ENCODE assay signal across 15 cellular contexts in genomic region chr5:42566658-42567313, GRCh38.
DNase-seq lines count a peak whose midpoint lies in the region; ATAC-seq, FAIRE-seq and TF ChIP-seq lines count a peak whose summit lies in the region.
"Had no signal": no experiment of that assay in that cellular context is flagged by ENCODE, and none has a peak within 500 bp of the region (broad histone marks: within the 10 kb centered on the region; RNA-seq: fewer than 3 reads in every experiment).

No MANE protein-coding gene starts in this region.

- H3K27ac ChIP-seq in liver (ENCODE audit: low read depth in 1 of 2, low read length in 2 of 2), result peak overlapping the region; percentile 26 to 43
- no peak overlapping the region for H3K27ac ChIP-seq in HepG2 (ENCODE audit: extremely low read length, insufficient read depth, low read length)
- peak overlapping the region in 9 of 10 donors; percentile 35 to 73 (median 55) for H3K27ac ChIP-seq in heart right ventricle
- H3K27ac ChIP-seq in psoas muscle, result peak overlapping the region; percentile 76

- H3K4me1 Mint-ChIP-seq in activated naive CD8-positive, alpha-beta T cell treated with anti-CD3 and anti-CD28 coated beads, Interleukin-2, amount 50 U/mL, for 24 hours, result no peaks in the 10 kb centered on the region

- H3K4me3 Mint-ChIP-seq in activated naive CD8-positive, alpha-beta T cell treated with anti-CD3 and anti-CD28 coated beads, Interleukin-2, amount 50 U/mL, for 24 hours, result no peak overlapping the region
- H3K4me3 Mint-ChIP-seq: activated T-cell treated with anti-CD3 and anti-CD28 coated beads, Interleukin-2, amount 50 U/mL, for 4 hours had no signal

- no peak for TF ChIP-seq CTCF in liver (IDR thresholded peaks at IDR 0.05; ENCODE audit: low read depth, low read length, missing input control)
- no peak for TF ChIP-seq CTCF in HepG2 (CRISPR knock-in tag; IDR thresholded peaks at IDR 0.05)
- TF ChIP-seq CTCF in heart right ventricle (IDR thresholded peaks at IDR 0.05), result no peak
- no peak for TF ChIP-seq CTCF in psoas muscle (IDR thresholded peaks at IDR 0.05)

- POLR2A ChIA-PET in HepG2 (lab: Yijun Ruan, JAX), result no interaction called here

- TF ChIP-seq EP300 in HepG2 (IDR thresholded peaks at IDR 0.05; ENCODE audit: low read depth in 2 of 2, low read length in 2 of 2), result no peak
- no peak for TF ChIP-seq EP300 in HepG2 (CRISPR knock-in tag; IDR thresholded peaks at IDR 0.05; ENCODE audit: borderline replicate concordance)

- H3K4me3 ChIP-seq in liver (ENCODE audit: low read depth in 1 of 3, low read length in 3 of 3), result no peak overlapping the region
- no peak overlapping the region for H3K4me3 ChIP-seq in HepG2 (replicated peaks in 1 of 3; ENCODE audit: insufficient read depth in 1 of 3, low read depth in 2 of 3, low read length in 3 of 3)
- peak overlapping the region in 5 of 10 donors; percentile 3 to 17 (median 8) for H3K4me3 ChIP-seq in heart right ventricle
- H3K4me3 ChIP-seq in psoas muscle, result peak overlapping the region; percentile 32

- WGBS in liver, result 30% methylated on average over 5 of the region's 5 CpGs
- under 1% methylated on average over 5 of the region's 5 CpGs for WGBS in HepG2 (ENCODE audit: low lambda C conversion rate)
- 24 to 35% methylated on average over 5 of the region's 5 CpGs for WGBS in heart right ventricle, 2 donors
- 17 to 25% (median 20%) methylated on average over 5 of the region's 5 CpGs for WGBS in psoas muscle, 3 donors

- H3K4me1 ChIP-seq in liver (ENCODE audit: control insufficient read depth in 4 of 4, insufficient read depth in 4 of 4, low read length in 3 of 4) (peaks cover 11 to 83% (median 78%) of the 10 kb centered on the region in 4 donors), HepG2 (ENCODE audit: insufficient read depth, low read length) (no peaks in the 10 kb centered on the region), heart right ventricle (peaks cover 0 to 59% (median 26%) of the 10 kb centered on the region in 9 donors), psoas muscle (peaks cover 54% of the 10 kb centered on the region)

- no TSS peak for BruUV-seq in HepG2 (replicated peaks; lab: Mats Ljungman, UMichigan)

- no peak for DNase-seq in HepG2 (ENCODE audit: low spot score)
- DNase-seq in heart right ventricle, result peak in 1 of 2 donors; percentile 42
- no peak for DNase-seq in psoas muscle
- no peak for DNase-seq in NOMO-1 treated with dmso at 0.1 percent for 144 hours (lab: John Stamatoyannopoulos, UW; ENCODE audit: unreplicated experiment)
- no peak for DNase-seq in activated CD4-positive, CD25-positive, alpha-beta regulatory T cell (lab: John Stamatoyannopoulos, UW)
- no peak for DNase-seq in activated naive CD8-positive, alpha-beta T cell treated with anti-CD3 and anti-CD28 coated beads, Interleukin-2, amount 50 U/mL, for 24 hours
- DNase-seq: activated CD4-positive, alpha-beta T cell treated with anti-CD3 and anti-CD28 coated beads for 48 hours; activated T-cell treated with anti-CD3 and anti-CD28 coated beads, Interleukin-2, amount 50 U/mL, for 4 hours; Calu3; NCI-H2029; NCI-H69; stimulated activated CD4-positive, alpha-beta T cell treated with anti-CD3 and anti-CD28 coated beads, Interleukin-4, amount 100 ng/mL, for 24 hours had no signal

- no peaks in the 10 kb centered on the region for H4K20me1 ChIP-seq in HepG2 (ENCODE audit: insufficient read depth, low read length)

- no peak overlapping the region for H3K27ac Mint-ChIP-seq in activated naive CD8-positive, alpha-beta T cell treated with anti-CD3 and anti-CD28 coated beads, Interleukin-2, amount 50 U/mL, for 24 hours

- CTCF ChIA-PET in HepG2 (lab: Yijun Ruan, JAX; ENCODE audit: low intra/inter-chr PET ratio, low total read pairs), result no interaction called here

- FAIRE-seq in HepG2 (lab: Jason Lieb, UNC), result no peak
- FAIRE-seq: islet of Langerhans had no signal

- TF ChIP-seq RAD21 in liver (IDR thresholded peaks at IDR 0.05) (peak; percentile 29 to 46), HepG2 (CRISPR knock-in tag; IDR thresholded peaks at IDR 0.05) (no peak)

- H3K9me3 ChIP-seq in liver (ENCODE audit: control insufficient read depth in 4 of 4, low read length in 3 of 4) (no peaks in the 10 kb centered on the region), HepG2 (ENCODE audit: low read length) (no peaks in the 10 kb centered on the region), heart right ventricle (no peaks in the 10 kb centered on the region), psoas muscle (no peaks in the 10 kb centered on the region)

- peaks cover 0 to 6% (median 1%) of the 10 kb centered on the region in 4 donors for H3K36me3 ChIP-seq in liver (ENCODE audit: control insufficient read depth in 4 of 4, insufficient read depth in 3 of 4, low read depth in 1 of 4, low read length in 3 of 4)
- no peaks in the 10 kb centered on the region for H3K36me3 ChIP-seq in HepG2 (replicated peaks in 1 of 2; ENCODE audit: control insufficient read depth in 1 of 2, insufficient read depth in 2 of 2, low read length in 2 of 2)
- H3K36me3 ChIP-seq in heart right ventricle, result no peaks in the 10 kb centered on the region
- H3K36me3 ChIP-seq in psoas muscle (ENCODE audit: insufficient read depth in 1 of 2, low read depth in 1 of 2), result no peaks in the 10 kb centered on the region

- H3K4me2 ChIP-seq in HepG2 (ENCODE audit: low read depth, low read length), result no peak overlapping the region

- ATAC-seq in HepG2, result no peak
- peak; percentile 29 to 83 (median 66) for ATAC-seq in heart right ventricle
- peak; percentile 44 to 83 (median 68) for ATAC-seq in psoas muscle
- ATAC-seq in HG03039 (IDR thresholded peaks at IDR 0.05; ENCODE audit: unreplicated experiment), result no peak
- ATAC-seq in activated naive CD8-positive, alpha-beta T cell treated with anti-CD3 and anti-CD28 coated beads, Interleukin-2, amount 50 U/mL, for 24 hours, result no peak
- ATAC-seq: activated T-cell treated with anti-CD3 and anti-CD28 coated beads, Interleukin-2, amount 50 U/mL, for 4 hours had no signal

- H3K27me3 Mint-ChIP-seq in activated naive CD8-positive, alpha-beta T cell treated with anti-CD3 and anti-CD28 coated beads, Interleukin-2, amount 50 U/mL, for 24 hours, result peaks cover 7% of the 10 kb centered on the region

- intact Hi-C loops in HepG2 (cut with micrococcal nuclease; ENCODE audit: unreplicated experiment), result no loop called here
- intact Hi-C loops in heart right ventricle (cut with DNase I), result no loop called here
- intact Hi-C loops in psoas muscle (cut with DNase I), result no loop called here

- no peak overlapping the region for H2AFZ ChIP-seq in HepG2 (ENCODE audit: low read length)

- no peaks in the 10 kb centered on the region for H3K9me3 Mint-ChIP-seq in activated naive CD8-positive, alpha-beta T cell treated with anti-CD3 and anti-CD28 coated beads, Interleukin-2, amount 50 U/mL, for 24 hours
- H3K9me3 Mint-ChIP-seq: activated T-cell treated with anti-CD3 and anti-CD28 coated beads, Interleukin-2, amount 50 U/mL, for 4 hours had no signal

- in situ Hi-C loops in HepG2 (cut with HindIII; ENCODE audit: extremely low pct_ligation_motif_present, low pct_unique_long_range_greater_than_20kb), result no loop called here

- H3K79me2 ChIP-seq in HepG2 (ENCODE audit: insufficient read depth, low read length), result no peaks in the 10 kb centered on the region

- H3K27me3 ChIP-seq in liver (ENCODE audit: control insufficient read depth in 4 of 4, insufficient read depth in 4 of 4, low read length in 3 of 4), result no peaks in the 10 kb centered on the region
- H3K27me3 ChIP-seq in HepG2 (ENCODE audit: control insufficient read depth in 1 of 2, insufficient read depth in 2 of 2, low read length in 2 of 2), result no peaks in the 10 kb centered on the region
- no peaks in the 10 kb centered on the region for H3K27me3 ChIP-seq in heart right ventricle
- no peaks in the 10 kb centered on the region for H3K27me3 ChIP-seq in psoas muscle (ENCODE audit: insufficient read depth in 3 of 3, low read length in 2 of 3)

- H3K9ac ChIP-seq in liver (ENCODE audit: low read depth in 1 of 2, low read length in 2 of 2), result no peak overlapping the region
- no peak overlapping the region for H3K9ac ChIP-seq in HepG2 (ENCODE audit: insufficient read depth, low read depth, low read length)

- TF ChIP-seq POLR2A in HepG2 (IDR thresholded peaks at IDR 0.05; ENCODE audit: insufficient read depth in 1 of 2, low read depth in 2 of 2, low read length in 2 of 2), result no peak

- H3K36me3 Mint-ChIP-seq in activated naive CD8-positive, alpha-beta T cell treated with anti-CD3 and anti-CD28 coated beads, Interleukin-2, amount 50 U/mL, for 24 hours (ENCODE audit: low read depth), result no peaks in the 10 kb centered on the region

TF ChIP-seq in liver, 16 proteins besides CTCF, POLR2A, EP300 and RAD21 (continues in another document):
- peak in 1 of 2 donors; percentile 23 for TF ChIP-seq JUND (IDR thresholded peaks at IDR 0.05)
- TF ChIP-seq FOXA2 (IDR thresholded peaks at IDR 0.05), result no peak
- TF ChIP-seq TAF1 (conservative IDR thresholded peaks at IDR 0.05), result no peak
- peak; percentile 32 to 51 for TF ChIP-seq HNF4A (conservative IDR thresholded peaks at IDR 0.05)
- no peak for TF ChIP-seq ATF3 (IDR thresholded peaks at IDR 0.05)
- no peak for TF ChIP-seq MAX (IDR thresholded peaks at IDR 0.05)

TF ChIP-seq in HepG2, 621 proteins besides CTCF, POLR2A, EP300 and RAD21 (continues in another document):
- no peak for TF ChIP-seq TBX2 (CRISPR knock-in tag; IDR thresholded peaks at IDR 0.05; ENCODE audit: borderline replicate concordance)
- TF ChIP-seq MNT (IDR thresholded peaks at IDR 0.05), result no peak
- no peak for TF ChIP-seq ZSCAN31 (CRISPR knock-in tag; IDR thresholded peaks at IDR 0.05; ENCODE audit: low read depth)
- TF ChIP-seq TOE1 (CRISPR knock-in tag; IDR thresholded peaks at IDR 0.05), result no peak
- no peak for TF ChIP-seq SP2 (CRISPR knock-in tag; IDR thresholded peaks at IDR 0.05)
- no peak for TF ChIP-seq FOXC1 (CRISPR knock-in tag; IDR thresholded peaks at IDR 0.05; ENCODE audit: borderline replicate concordance)
- no peak for TF ChIP-seq THAP7 (CRISPR knock-in tag; IDR thresholded peaks at IDR 0.05)

Comparison
In these comparisons a context has a peak if more than half of its experiments do, and no peak if none do; other contexts are left out.
1. ATAC-seq: peak in heart right ventricle (8 of 8) and psoas muscle (4 of 4); none in HepG2 (single experiment), HG03039 (single experiment) and activated naive CD8-positive, alpha-beta T cell treated with anti-CD3 and anti-CD28 coated beads, Interleukin-2, amount 50 U/mL, for 24 hours (single experiment).